ENCODE assay signal across 12 cellular contexts in the genomic region with DNA sequence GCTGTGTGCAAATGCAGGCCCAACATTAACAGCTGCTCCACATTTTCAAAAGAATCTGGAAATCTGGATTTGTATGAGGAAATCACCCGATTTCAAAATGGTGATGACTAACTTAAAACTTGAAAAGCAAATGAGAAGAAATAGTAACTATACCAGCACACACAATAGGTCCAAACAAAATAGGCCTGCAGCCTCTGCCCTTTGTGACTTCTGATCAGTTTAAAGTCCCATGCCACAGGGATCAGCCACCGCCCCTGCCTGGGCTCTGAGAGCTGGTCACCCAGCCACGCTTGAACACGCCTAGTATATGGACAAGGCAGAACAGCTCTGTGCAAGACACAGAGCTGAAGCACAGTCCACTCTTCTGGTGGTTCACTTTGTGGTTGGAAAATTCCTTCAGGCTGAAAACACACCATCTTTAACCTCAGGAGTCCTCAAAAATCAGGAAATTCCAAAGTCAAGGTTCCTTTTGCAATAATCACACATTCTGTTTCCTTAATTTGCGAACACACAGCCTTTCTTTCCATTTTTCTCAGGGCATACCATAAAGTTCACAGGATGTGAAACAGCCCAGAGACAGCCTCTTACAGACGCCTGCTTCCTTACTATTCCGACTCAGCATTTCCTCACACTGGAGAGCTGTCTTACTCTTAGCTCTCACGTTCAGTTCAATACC.
A peak's percentile ranks its signal among the peaks of the same experiment; 100 is the strongest.
DNase-seq lines count a peak whose midpoint lies in the region; ATAC-seq, FAIRE-seq and TF ChIP-seq lines count a peak whose summit lies in the region.
"Had no signal": no experiment of that assay in that cellular context is flagged by ENCODE, and none has a peak within 500 bp of the region (broad histone marks: within the 10 kb centered on the region; RNA-seq: fewer than 3 reads in every experiment).

No MANE protein-coding gene starts in this region.

- no peaks in the 10 kb centered on the region for H3K27me3 ChIP-seq in left lung

- no peak overlapping the region for H3K4me3 ChIP-seq in A549
- H3K4me3 ChIP-seq in choroid plexus epithelial cell (ENCODE audit: low read depth, low read length): no peak overlapping the region
- no peak overlapping the region for H3K4me3 ChIP-seq in left lung

- no peak for TF ChIP-seq EP300 in A549 (IDR thresholded peaks at IDR 0.05)

- FAIRE-seq in A549 (lab: Jason Lieb, UNC): no peak

- POLR2A ChIA-PET in A549 (lab: Yijun Ruan, JAX): no interaction called here

- DNase-seq in A549 (ENCODE audit: low read depth in 1 of 2, low spot score in 1 of 2): no peak
- peak; percentile 58 to 61 for DNase-seq in Kasumi-1 (lab: John Stamatoyannopoulos, UW)
- peak; percentile 96 for DNase-seq in choroid plexus epithelial cell (ENCODE audit: low read depth)
- no peak for DNase-seq in left lung
- DNase-seq in NCI-H510A treated with DMSO at 0.1 percent for 48 hours (lab: John Stamatoyannopoulos, UW): no peak
- DNase-seq in NCI-H1092 treated with DMSO at 0.1 percent for 48 hours (lab: John Stamatoyannopoulos, UW): no peak
- no peak for DNase-seq in NCI-H2107 treated with DMSO at 0.1 percent for 48 hours (lab: John Stamatoyannopoulos, UW; ENCODE audit: unreplicated experiment)
- DNase-seq: ACHN; activated CD4-positive, CD25-positive, alpha-beta regulatory T cell; activated gamma-delta T cell; stimulated activated naive B cell treated with anti-CD40 and anti-IgM and Interleukin-4, amounts not matched to agents 10 μg/mL and 1 μg/mL and 100 μg/mL, for 72 hours had no signal

- CTCF ChIA-PET in A549 (lab: Yijun Ruan, JAX): interaction anchor here (1.3 kb wide), 1 partner anchor 11 kb away, joined by 3 read pairs; no protein-coding TSS in a partner anchor

- intact Hi-C loops in left lung (cut with DNase I): no loop called here

- H3K4me1 ChIP-seq in A549: no peaks in the 10 kb centered on the region
- H3K4me1 ChIP-seq in left lung: peaks cover 12% of the 10 kb centered on the region in 2 donors

- H3K27ac ChIP-seq in A549: no peak overlapping the region
- H3K27ac ChIP-seq in left lung: peak overlapping the region; percentile 50 to 62

- ATAC-seq in A549 (no peak), left lung (peak; percentile 70), HG03139 (IDR thresholded peaks at IDR 0.05; ENCODE audit: unreplicated experiment) (no peak)
- ATAC-seq: stimulated activated naive B cell treated with anti-CD40 and anti-IgM and Interleukin-4, amounts not matched to agents 10 μg/mL and 1 μg/mL and 100 μg/mL, for 72 hours had no signal

- H3K36me3 ChIP-seq in left lung: peaks cover 0 to 7% of the 10 kb centered on the region in 2 donors

- WGBS in A549 (ENCODE audit: missing lambda C conversion rate): 95% methylated on average over 8 of the region's 8 CpGs

- no peak for TF ChIP-seq RAD21 in A549 (conservative IDR thresholded peaks at IDR 0.05 in 1 of 2, IDR thresholded peaks at IDR 0.05 in 1 of 2)

- TF ChIP-seq POLR2A in A549 (IDR thresholded peaks at IDR 0.05; ENCODE audit: low read length): no peak

- H3K9me3 ChIP-seq in A549 (no peaks in the 10 kb centered on the region), left lung (no peaks in the 10 kb centered on the region)

- no peak overlapping the region for H3K4me2 ChIP-seq in A549

- TF ChIP-seq CTCF in A549 (IDR thresholded peaks at IDR 0.05): no peak
- no peak for TF ChIP-seq CTCF in choroid plexus epithelial cell (conservative IDR thresholded peaks at IDR 0.05; ENCODE audit: low read depth, low read length)
- TF ChIP-seq CTCF in left lung (IDR thresholded peaks at IDR 0.05): no peak

TF ChIP-seq in A549, 52 proteins besides CTCF, POLR2A, EP300 and RAD21:
- TF ChIP-seq ZNF302 (CRISPR knock-in tag; IDR thresholded peaks at IDR 0.05) (no peak), MAFK (IDR thresholded peaks at IDR 0.05; ENCODE audit: partially characterized antibody) (peak; percentile 35), RCOR1 (IDR thresholded peaks at IDR 0.05; ENCODE audit: low read depth, low read length) (no peak)

Comparison
In these comparisons a context has a peak if more than half of its experiments do, and no peak if none do; other contexts are left out.
1. DNase-seq: peak in Kasumi-1 (2 of 2) and choroid plexus epithelial cell (single experiment); none in A549 (0 of 2), left lung (0 of 2), NCI-H510A treated with DMSO at 0.1 percent for 48 hours (single experiment), NCI-H1092 treated with DMSO at 0.1 percent for 48 hours (single experiment) and NCI-H2107 treated with DMSO at 0.1 percent for 48 hours (single experiment).
2. H3K27ac ChIP-seq: peak in left lung (2 of 2); none in A549 (0 of 2).